ENCODE assay signal across 10 cellular contexts in the genomic region with DNA sequence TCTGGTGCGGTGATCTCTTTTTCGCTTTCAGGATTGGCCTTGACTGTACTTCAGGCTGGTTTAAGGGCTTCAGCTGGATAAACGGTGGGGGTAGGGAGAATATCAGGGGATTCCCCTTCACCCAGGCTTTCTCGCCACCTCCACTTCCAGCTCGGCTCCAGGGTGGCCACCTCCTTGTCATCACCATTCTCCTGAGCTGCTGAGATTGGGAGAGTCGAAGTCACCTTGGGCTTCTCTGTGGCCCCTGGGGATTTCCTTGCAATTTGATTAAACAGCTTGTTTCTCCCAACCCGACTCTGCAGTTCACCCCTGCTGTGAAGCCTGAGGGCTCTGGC. TPM values are rescaled to one million over a fixed set of nuclear protein-coding genes. Genes with fewer than 3 reads are reported as not detected.
A peak's percentile ranks its signal among the peaks of the same experiment; 100 is the strongest.
DNase-seq lines count a peak whose midpoint lies in the region; ATAC-seq, FAIRE-seq and TF ChIP-seq lines count a peak whose summit lies in the region.
"Had no signal": no experiment of that assay in that cellular context is flagged by ENCODE, and none has a peak within 500 bp of the region (broad histone marks: within the 10 kb centered on the region; RNA-seq: fewer than 3 reads in every experiment).

No MANE protein-coding gene starts in this region.

- H3K27ac Mint-ChIP-seq in CD8-positive, alpha-beta T cell = no peak overlapping the region
- no peak overlapping the region for H3K27ac Mint-ChIP-seq in astrocyte (ENCODE audit: unreplicated experiment)
- peak overlapping the region in 3 of 10 donors; percentile 40 to 84 (median 43) for H3K27ac Mint-ChIP-seq in naive thymus-derived CD8-positive, alpha-beta T cell

- peaks cover 31% of the 10 kb centered on the region for H3K27me3 Mint-ChIP-seq in CD8-positive, alpha-beta T cell (ENCODE audit: low read depth)
- H3K27me3 Mint-ChIP-seq in astrocyte (ENCODE audit: low read depth, unreplicated experiment) = peaks cover 54% of the 10 kb centered on the region
- peaks cover 3 to 33% (median 13%) of the 10 kb centered on the region in 5 donors for H3K27me3 Mint-ChIP-seq in naive thymus-derived CD8-positive, alpha-beta T cell

- peak overlapping the region; percentile 78 for H3K4me3 Mint-ChIP-seq in CD8-positive, alpha-beta T cell
- peak overlapping the region; percentile 64 for H3K4me3 Mint-ChIP-seq in astrocyte (ENCODE audit: unreplicated experiment)
- peak overlapping the region; percentile 73 to 88 (median 80) for H3K4me3 Mint-ChIP-seq in naive thymus-derived CD8-positive, alpha-beta T cell

- no peak for FAIRE-seq in astrocyte (lab: Jason Lieb, UNC)

- H3K9me3 ChIP-seq in CD8-positive, alpha-beta T cell (ENCODE audit: low read length) = no peaks in the 10 kb centered on the region
- H3K9me3 ChIP-seq in astrocyte (ENCODE audit: insufficient read depth, low read depth, low read length) = no peaks in the 10 kb centered on the region
- H3K9me3 ChIP-seq in aorta (ENCODE audit: control insufficient read depth, low read length) = no peaks in the 10 kb centered on the region

- no peaks in the 10 kb centered on the region for H3K79me2 ChIP-seq in astrocyte (ENCODE audit: insufficient read depth, low read length)

- no peak overlapping the region for H3K9ac ChIP-seq in astrocyte (ENCODE audit: low read length)

- intact Hi-C loops in CD8-positive, alpha-beta T cell (cut with DNase I, micrococcal nuclease) = no loop called here
- intact Hi-C loops in aorta (cut with DNase I) = no loop called here

- H3K4me2 ChIP-seq in astrocyte (ENCODE audit: low read length) = no peak overlapping the region

- no peak overlapping the region for H2AFZ ChIP-seq in astrocyte (ENCODE audit: low read depth, low read length)

- no peak for DNase-seq in CD8-positive, alpha-beta T cell
- peak; percentile 48 for DNase-seq in H7
- no peak for DNase-seq in astrocyte (ENCODE audit: low read depth)
- DNase-seq in naive thymus-derived CD8-positive, alpha-beta T cell = no peak
- no peak for DNase-seq in aorta
- no peak for DNase-seq in SKM-1 treated with dmso at 0.1 percent for 144 hours (lab: John Stamatoyannopoulos, UW; ENCODE audit: unreplicated experiment)
- DNase-seq in ecto neural progenitor cell (ENCODE audit: low spot score) = no peak
- no peak for DNase-seq in stimulated activated CD4-positive, alpha-beta T cell treated with anti-CD3 and anti-CD28 coated beads, Interleukin-1b, Interleukin-23, amount 100 ng/mL, for 48 hours
- DNase-seq: anterior cingulate cortex had no signal

- POLR2A ChIA-PET in CD8-positive, alpha-beta T cell (lab: Charles Lee) = interaction anchor here (0.8 to 3.5 kb wide), 4 partner anchors 10 to 60 kb away, joined by 3 to 17 read pairs (median 6); a partner anchor contains a TSS
- POLR2A ChIA-PET in naive thymus-derived CD8-positive, alpha-beta T cell (lab: Charles Lee) = interaction anchor here (1.2 to 3.4 kb wide), 3 partner anchors 9 to 75 kb away, joined by 4 to 23 read pairs (median 4); a partner anchor contains a TSS

- H3K9me3 Mint-ChIP-seq in CD8-positive, alpha-beta T cell = no peaks in the 10 kb centered on the region
- no peaks in the 10 kb centered on the region for H3K9me3 Mint-ChIP-seq in astrocyte (ENCODE audit: unreplicated experiment)
- H3K9me3 Mint-ChIP-seq in naive thymus-derived CD8-positive, alpha-beta T cell = no peaks in the 10 kb centered on the region

- no peaks in the 10 kb centered on the region for H3K27me3 ChIP-seq in CD8-positive, alpha-beta T cell (ENCODE audit: insufficient read depth, low read length)
- H3K27me3 ChIP-seq in H7 (ENCODE audit: control insufficient read depth, insufficient read depth, low read length) = peaks cover 34% of the 10 kb centered on the region
- H3K27me3 ChIP-seq in astrocyte (ENCODE audit: insufficient read depth, low read length) = peaks cover 59% of the 10 kb centered on the region
- no peaks in the 10 kb centered on the region for H3K27me3 ChIP-seq in aorta (ENCODE audit: control insufficient read depth in 1 of 2, insufficient read depth in 2 of 2, low read length in 1 of 2)

- H3K36me3 Mint-ChIP-seq in CD8-positive, alpha-beta T cell = no peaks in the 10 kb centered on the region
- H3K36me3 Mint-ChIP-seq in astrocyte (ENCODE audit: low read depth, unreplicated experiment) = no peaks in the 10 kb centered on the region
- no peaks in the 10 kb centered on the region for H3K36me3 Mint-ChIP-seq in naive thymus-derived CD8-positive, alpha-beta T cell

- H3K4me1 Mint-ChIP-seq in CD8-positive, alpha-beta T cell (ENCODE audit: low read depth) = peaks cover 20% of the 10 kb centered on the region
- no peaks in the 10 kb centered on the region for H3K4me1 Mint-ChIP-seq in astrocyte (ENCODE audit: low read depth, unreplicated experiment)
- H3K4me1 Mint-ChIP-seq in naive thymus-derived CD8-positive, alpha-beta T cell = peaks cover 8 to 24% (median 18%) of the 10 kb centered on the region in 4 donors

- H3K36me3 ChIP-seq in CD8-positive, alpha-beta T cell (ENCODE audit: insufficient read depth, low read length) = no peaks in the 10 kb centered on the region
- no peaks in the 10 kb centered on the region for H3K36me3 ChIP-seq in H7 (replicated peaks; ENCODE audit: control insufficient read depth, insufficient read depth, low read length)
- H3K36me3 ChIP-seq in astrocyte (ENCODE audit: insufficient read depth, low read length) = no peaks in the 10 kb centered on the region
- no peaks in the 10 kb centered on the region for H3K36me3 ChIP-seq in aorta (ENCODE audit: control insufficient read depth in 1 of 2, insufficient read depth in 2 of 2, low read length in 1 of 2)

- no peaks in the 10 kb centered on the region for H4K20me1 ChIP-seq in astrocyte (ENCODE audit: insufficient read depth, low read length)

- H3K4me3 ChIP-seq in CD8-positive, alpha-beta T cell (ENCODE audit: low read depth, low read length) = peak overlapping the region; percentile 22
- H3K4me3 ChIP-seq in H7 (ENCODE audit: insufficient read depth, low read depth, low read length) = peak overlapping the region; percentile 66; the same call in 1 of the 2 replicates
- no peak overlapping the region for H3K4me3 ChIP-seq in astrocyte (ENCODE audit: insufficient read depth, low read depth, low read length)
- no peak overlapping the region for H3K4me3 ChIP-seq in aorta (ENCODE audit: low read length in 2 of 2)

- ATAC-seq in CD8-positive, alpha-beta T cell = no peak
- ATAC-seq in naive thymus-derived CD8-positive, alpha-beta T cell = no peak
- ATAC-seq in aorta (ENCODE audit: low FRiP score) = no peak

- H3K4me1 ChIP-seq in CD8-positive, alpha-beta T cell (ENCODE audit: insufficient read depth, low read length) = peaks cover 17% of the 10 kb centered on the region
- H3K4me1 ChIP-seq in astrocyte (ENCODE audit: insufficient read depth, low read length) (no peaks in the 10 kb centered on the region), aorta (ENCODE audit: control insufficient read depth in 1 of 2, insufficient read depth in 2 of 2, low read length in 2 of 2) (no peaks in the 10 kb centered on the region)

- WGBS in aorta, 2 donors = 23 to 28% methylated on average over 7 of the region's 7 CpGs

- CTCF ChIA-PET in CD8-positive, alpha-beta T cell (lab: Charles Lee) = interaction anchor here (1.3 to 1.7 kb wide), 2 partner anchors 10 to 76 kb away, joined by 4 to 10 read pairs; a partner anchor contains a TSS

- TF ChIP-seq CTCF in CD8-positive, alpha-beta T cell (IDR thresholded peaks at IDR 0.05) = no peak
- no peak for TF ChIP-seq CTCF in astrocyte (IDR thresholded peaks at IDR 0.05; ENCODE audit: insufficient read depth, low read depth, low read length)

- H3K27ac ChIP-seq in CD8-positive, alpha-beta T cell (ENCODE audit: low read depth, low read length) = no peak overlapping the region
- H3K27ac ChIP-seq in astrocyte (ENCODE audit: low read depth, low read length) = no peak overlapping the region
- H3K27ac ChIP-seq in aorta (ENCODE audit: low read depth in 1 of 2, low read length in 2 of 2) = no peak overlapping the region

RNA-seq across cellular contexts. Expression of a gene that starts 1.0 kb away (rescaled TPM):
- not detected for total RNA-seq in CD8-positive, alpha-beta T cell
- 1.5 and 2.3 TPM in 2 replicates for total RNA-seq in H7 (2014; rRNA removed; shearing (Covaris generic))
- total RNA-seq in astrocyte (0.27 TPM in 1 of 2 replicates, not detected in the other), aorta (under 1 TPM; 0.19 to 0.48 TPM)
- under 1 TPM in 1 of 2 experiments, not detected in 1; 0.36 TPM for total RNA-seq in naive thymus-derived CD8-positive, alpha-beta T cell
- polyA plus RNA-seq in naive thymus-derived CD8-positive, alpha-beta T cell = 1 to 10 TPM in 2 of 3 donors, under 1 TPM in 1; 0.52 to 1.3 (median 1.2) TPM
- 1 to 10 TPM in 1 of 2 donors, under 1 TPM in 1; 0.18 to 2.6 TPM for polyA plus RNA-seq in aorta
- total RNA-seq: LHCN-M2 had no signal

RNA-seq across cellular contexts. Expression of a gene that starts 10.2 kb away (rescaled TPM):
- total RNA-seq in CD8-positive, alpha-beta T cell = under 1 TPM; 0.11 to 0.43 TPM
- total RNA-seq in H7 (2014; rRNA removed; shearing (Covaris generic)) = 0.11 and 0.38 TPM in 2 replicates
- total RNA-seq in astrocyte (1.6 and 2.1 TPM in 2 replicates), aorta (1 to 10 TPM; 1.1 to 2.1 TPM)
- total RNA-seq in naive thymus-derived CD8-positive, alpha-beta T cell = 1 to 10 TPM in 1 of 2 experiments, under 1 TPM in 1; 0.96 to 1.2 TPM
- under 1 TPM; 0.21 to 0.62 (median 0.43) TPM for polyA plus RNA-seq in naive thymus-derived CD8-positive, alpha-beta T cell
- 1 to 10 TPM in 1 of 2 donors, under 1 TPM in 1; 0.54 to 1.1 TPM for polyA plus RNA-seq in aorta

RNA-seq across cellular contexts. Expression of a gene that starts 26.5 kb away (rescaled TPM):
- 10 to 100 TPM; 10.2 to 11.0 TPM for total RNA-seq in CD8-positive, alpha-beta T cell
- 26.2 and 36.2 TPM in 2 replicates for total RNA-seq in H7 (2014; rRNA removed; shearing (Covaris generic))
- total RNA-seq in astrocyte (8.8 and 9.4 TPM in 2 replicates), aorta (10 to 100 TPM in 1 of 2 donors, 1 to 10 TPM in 1; 8.2 to 13.5 TPM)
- total RNA-seq in naive thymus-derived CD8-positive, alpha-beta T cell = 10 to 100 TPM; 26.2 to 26.5 TPM
- polyA plus RNA-seq in naive thymus-derived CD8-positive, alpha-beta T cell = 10 to 100 TPM; 24.1 to 45.2 (median 35.1) TPM
- 10 to 100 TPM; 21.7 to 23.7 TPM for polyA plus RNA-seq in aorta

RNA-seq across cellular contexts. Expression of a gene that starts 47.1 kb away (rescaled TPM):
- total RNA-seq in CD8-positive, alpha-beta T cell = not detected
- 0.78 TPM in 1 of 2 replicates, not detected in the other for total RNA-seq in H7 (2014; rRNA removed; shearing (Covaris generic))
- total RNA-seq in astrocyte (not detected in 2 replicates), aorta (not detected)
- total RNA-seq in naive thymus-derived CD8-positive, alpha-beta T cell = under 1 TPM in 1 of 2 experiments, not detected in 1; 0.23 TPM
- polyA plus RNA-seq in naive thymus-derived CD8-positive, alpha-beta T cell = not detected
- not detected for polyA plus RNA-seq in aorta
- total RNA-seq: LHCN-M2 had no signal

RNA-seq across cellular contexts. Expression of a gene that starts 50.8 kb away (rescaled TPM):
- total RNA-seq in CD8-positive, alpha-beta T cell = 10 to 100 TPM; 11.2 to 11.5 TPM
- total RNA-seq in H7 (2014; rRNA removed; shearing (Covaris generic)) = 10.9 and 11.6 TPM in 2 replicates
- total RNA-seq in astrocyte (19.9 and 20.7 TPM in 2 replicates), aorta (10 to 100 TPM; 26.3 to 40.8 TPM)
- total RNA-seq in naive thymus-derived CD8-positive, alpha-beta T cell = 10 to 100 TPM; 45.7 to 47.1 TPM
- polyA plus RNA-seq in naive thymus-derived CD8-positive, alpha-beta T cell = 10 to 100 TPM; 19.2 to 29.4 (median 21.2) TPM
- polyA plus RNA-seq in aorta = 10 to 100 TPM; 42.9 to 54.6 TPM

Comparison
In these comparisons a context has a peak if more than half of its experiments do, and no peak if none do; other contexts are left out.
1. H3K4me3 ChIP-seq: peak in CD8-positive, alpha-beta T cell (single experiment) and H7 (single experiment); none in astrocyte (single experiment) and aorta (0 of 2).
2. Peak in every context shown above with its lines, with median percentiles within 50 percentile points of each other: H3K4me3 Mint-ChIP-seq.